Comparison of ENCODE assay signal across 1 cellular context in the genomic region with DNA sequence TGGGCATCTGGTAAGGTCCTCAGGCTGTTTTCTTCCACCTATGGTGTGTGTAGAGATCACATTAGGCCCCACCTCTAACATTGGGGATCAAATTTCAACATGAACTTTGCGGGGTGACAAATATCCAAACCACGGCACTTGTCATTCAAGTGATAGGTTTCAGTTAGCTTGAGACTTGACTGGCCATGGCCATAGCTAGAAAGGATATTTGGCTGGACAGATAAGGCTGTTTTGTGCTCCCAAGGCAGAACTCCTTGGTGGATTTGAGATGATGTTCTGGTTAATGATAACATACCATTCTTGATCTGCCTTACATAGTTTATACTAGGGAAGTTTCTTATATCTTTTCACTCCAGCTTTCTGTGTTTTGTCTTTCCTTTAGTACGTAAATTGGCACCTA.
TF ChIP-seq lines count a peak whose summit lies in the region.

No MANE protein-coding gene starts in this region.

TF ChIP-seq in K562, 482 proteins besides CTCF, POLR2A, EP300 and RAD21:
- TF ChIP-seq ZNF165 (CRISPR knock-in tag; IDR thresholded peaks at IDR 0.05; ENCODE audit: borderline replicate concordance): no peak
- TF ChIP-seq CBFA2T2 (conservative IDR thresholded peaks at IDR 0.05): peak; percentile 25; the same call in 1 of the 2 replicates
- TF ChIP-seq, protein P1, sequence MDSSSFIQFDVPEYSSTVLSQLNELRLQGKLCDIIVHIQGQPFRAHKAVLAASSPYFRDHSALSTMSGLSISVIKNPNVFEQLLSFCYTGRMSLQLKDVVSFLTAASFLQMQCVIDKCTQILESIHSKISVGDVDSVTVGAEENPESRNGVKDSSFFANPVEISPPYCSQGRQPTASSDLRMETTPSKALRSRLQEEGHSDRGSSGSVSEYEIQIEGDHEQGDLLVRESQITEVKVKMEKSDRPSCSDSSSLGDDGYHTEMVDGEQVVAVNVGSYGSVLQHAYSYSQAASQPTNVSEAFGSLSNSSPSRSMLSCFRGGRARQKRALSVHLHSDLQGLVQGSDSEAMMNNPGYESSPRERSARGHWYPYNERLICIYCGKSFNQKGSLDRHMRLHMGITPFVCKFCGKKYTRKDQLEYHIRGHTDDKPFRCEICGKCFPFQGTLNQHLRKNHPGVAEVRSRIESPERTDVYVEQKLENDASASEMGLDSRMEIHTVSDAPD (CRISPR knock-in tag; IDR thresholded peaks at IDR 0.05): no peak
- TF ChIP-seq ZEB2 (IDR thresholded peaks at IDR 0.05): no peak
- no peak for TF ChIP-seq TGIF2 (CRISPR knock-in tag; IDR thresholded peaks at IDR 0.05)
- TF ChIP-seq, protein P2, sequence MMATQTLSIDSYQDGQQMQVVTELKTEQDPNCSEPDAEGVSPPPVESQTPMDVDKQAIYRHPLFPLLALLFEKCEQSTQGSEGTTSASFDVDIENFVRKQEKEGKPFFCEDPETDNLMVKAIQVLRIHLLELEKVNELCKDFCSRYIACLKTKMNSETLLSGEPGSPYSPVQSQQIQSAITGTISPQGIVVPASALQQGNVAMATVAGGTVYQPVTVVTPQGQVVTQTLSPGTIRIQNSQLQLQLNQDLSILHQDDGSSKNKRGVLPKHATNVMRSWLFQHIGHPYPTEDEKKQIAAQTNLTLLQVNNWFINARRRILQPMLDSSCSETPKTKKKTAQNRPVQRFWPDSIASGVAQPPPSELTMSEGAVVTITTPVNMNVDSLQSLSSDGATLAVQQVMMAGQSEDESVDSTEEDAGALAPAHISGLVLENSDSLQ (IDR thresholded peaks at IDR 0.05): peak; percentile 48; the same call in 1 of the 2 replicates
- TF ChIP-seq TCF3 (CRISPR knock-in tag; IDR thresholded peaks at IDR 0.05): peak; percentile 70
- TF ChIP-seq CBFA2T3 (IDR thresholded peaks at IDR 0.05): peak; percentile 70
- TF ChIP-seq MEIS2 (IDR thresholded peaks at IDR 0.05; ENCODE audit: partially characterized antibody): peak; percentile 40
- TF ChIP-seq, protein P3, sequence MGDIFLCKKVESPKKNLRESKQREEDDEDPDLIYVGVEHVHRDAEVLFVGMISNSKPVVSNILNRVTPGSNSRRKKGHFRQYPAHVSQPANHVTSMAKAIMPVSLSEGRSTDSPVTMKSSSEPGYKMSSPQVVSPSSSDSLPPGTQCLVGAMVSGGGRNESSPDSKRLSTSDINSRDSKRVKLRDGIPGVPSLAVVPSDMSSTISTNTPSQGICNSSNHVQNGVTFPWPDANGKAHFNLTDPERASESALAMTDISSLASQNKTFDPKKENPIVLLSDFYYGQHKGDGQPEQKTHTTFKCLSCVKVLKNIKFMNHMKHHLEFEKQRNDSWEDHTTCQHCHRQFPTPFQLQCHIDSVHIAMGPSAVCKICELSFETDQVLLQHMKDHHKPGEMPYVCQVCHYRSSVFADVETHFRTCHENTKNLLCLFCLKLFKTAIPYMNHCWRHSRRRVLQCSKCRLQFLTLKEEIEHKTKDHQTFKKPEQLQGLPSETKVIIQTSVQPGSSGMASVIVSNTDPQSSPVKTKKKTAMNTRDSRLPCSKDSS (IDR thresholded peaks at IDR 0.05; ENCODE audit: low read depth, partially characterized antibody): no peak
- TF ChIP-seq BCL6 (CRISPR knock-in tag; IDR thresholded peaks at IDR 0.05): no peak
- TF ChIP-seq NFE2L1 (tag; IDR thresholded peaks at IDR 0.05; ENCODE audit: borderline replicate concordance, low read depth): no peak
- TF ChIP-seq TSC22D4 (tag; IDR thresholded peaks at IDR 0.05): no peak
- TF ChIP-seq, protein P4, sequence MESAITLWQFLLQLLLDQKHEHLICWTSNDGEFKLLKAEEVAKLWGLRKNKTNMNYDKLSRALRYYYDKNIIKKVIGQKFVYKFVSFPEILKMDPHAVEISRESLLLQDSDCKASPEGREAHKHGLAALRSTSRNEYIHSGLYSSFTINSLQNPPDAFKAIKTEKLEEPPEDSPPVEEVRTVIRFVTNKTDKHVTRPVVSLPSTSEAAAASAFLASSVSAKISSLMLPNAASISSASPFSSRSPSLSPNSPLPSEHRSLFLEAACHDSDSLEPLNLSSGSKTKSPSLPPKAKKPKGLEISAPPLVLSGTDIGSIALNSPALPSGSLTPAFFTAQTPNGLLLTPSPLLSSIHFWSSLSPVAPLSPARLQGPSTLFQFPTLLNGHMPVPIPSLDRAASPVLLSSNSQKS (CRISPR knock-in tag; IDR thresholded peaks at IDR 0.05): no peak
- TF ChIP-seq, protein P5, sequence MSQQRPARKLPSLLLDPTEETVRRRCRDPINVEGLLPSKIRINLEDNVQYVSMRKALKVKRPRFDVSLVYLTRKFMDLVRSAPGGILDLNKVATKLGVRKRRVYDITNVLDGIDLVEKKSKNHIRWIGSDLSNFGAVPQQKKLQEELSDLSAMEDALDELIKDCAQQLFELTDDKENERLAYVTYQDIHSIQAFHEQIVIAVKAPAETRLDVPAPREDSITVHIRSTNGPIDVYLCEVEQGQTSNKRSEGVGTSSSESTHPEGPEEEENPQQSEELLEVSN (IDR thresholded peaks at IDR 0.05; ENCODE audit: borderline replicate concordance in 1 of 2, extremely low read depth in 1 of 2, insufficient read depth in 1 of 2, insufficient read length in 1 of 2, low read depth in 1 of 2, low read length in 1 of 2, poor library complexity in 1 of 2, severe bottlenecking in 1 of 2): no peak
- TF ChIP-seq CBX5 (IDR thresholded peaks at IDR 0.05; ENCODE audit: borderline replicate concordance, low read depth): no peak
- TF ChIP-seq, protein P6, sequence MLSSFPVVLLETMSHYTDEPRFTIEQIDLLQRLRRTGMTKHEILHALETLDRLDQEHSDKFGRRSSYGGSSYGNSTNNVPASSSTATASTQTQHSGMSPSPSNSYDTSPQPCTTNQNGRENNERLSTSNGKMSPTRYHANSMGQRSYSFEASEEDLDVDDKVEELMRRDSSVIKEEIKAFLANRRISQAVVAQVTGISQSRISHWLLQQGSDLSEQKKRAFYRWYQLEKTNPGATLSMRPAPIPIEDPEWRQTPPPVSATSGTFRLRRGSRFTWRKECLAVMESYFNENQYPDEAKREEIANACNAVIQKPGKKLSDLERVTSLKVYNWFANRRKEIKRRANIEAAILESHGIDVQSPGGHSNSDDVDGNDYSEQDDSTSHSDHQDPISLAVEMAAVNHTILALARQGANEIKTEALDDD (IDR thresholded peaks at IDR 0.05): peak; percentile 61
- TF ChIP-seq, protein P7, sequence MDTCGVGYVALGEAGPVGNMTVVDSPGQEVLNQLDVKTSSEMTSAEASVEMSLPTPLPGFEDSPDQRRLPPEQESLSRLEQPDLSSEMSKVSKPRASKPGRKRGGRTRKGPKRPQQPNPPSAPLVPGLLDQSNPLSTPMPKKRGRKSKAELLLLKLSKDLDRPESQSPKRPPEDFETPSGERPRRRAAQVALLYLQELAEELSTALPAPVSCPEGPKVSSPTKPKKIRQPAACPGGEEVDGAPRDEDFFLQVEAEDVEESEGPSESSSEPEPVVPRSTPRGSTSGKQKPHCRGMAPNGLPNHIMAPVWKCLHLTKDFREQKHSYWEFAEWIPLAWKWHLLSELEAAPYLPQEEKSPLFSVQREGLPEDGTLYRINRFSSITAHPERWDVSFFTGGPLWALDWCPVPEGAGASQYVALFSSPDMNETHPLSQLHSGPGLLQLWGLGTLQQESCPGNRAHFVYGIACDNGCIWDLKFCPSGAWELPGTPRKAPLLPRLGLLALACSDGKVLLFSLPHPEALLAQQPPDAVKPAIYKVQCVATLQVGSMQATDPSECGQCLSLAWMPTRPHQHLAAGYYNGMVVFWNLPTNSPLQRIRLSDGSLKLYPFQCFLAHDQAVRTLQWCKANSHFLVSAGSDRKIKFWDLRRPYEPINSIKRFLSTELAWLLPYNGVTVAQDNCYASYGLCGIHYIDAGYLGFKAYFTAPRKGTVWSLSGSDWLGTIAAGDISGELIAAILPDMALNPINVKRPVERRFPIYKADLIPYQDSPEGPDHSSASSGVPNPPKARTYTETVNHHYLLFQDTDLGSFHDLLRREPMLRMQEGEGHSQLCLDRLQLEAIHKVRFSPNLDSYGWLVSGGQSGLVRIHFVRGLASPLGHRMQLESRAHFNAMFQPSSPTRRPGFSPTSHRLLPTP (IDR thresholded peaks at IDR 0.05; ENCODE audit: borderline replicate concordance, extremely low read depth, insufficient read length): no peak
- TF ChIP-seq, protein P8, sequence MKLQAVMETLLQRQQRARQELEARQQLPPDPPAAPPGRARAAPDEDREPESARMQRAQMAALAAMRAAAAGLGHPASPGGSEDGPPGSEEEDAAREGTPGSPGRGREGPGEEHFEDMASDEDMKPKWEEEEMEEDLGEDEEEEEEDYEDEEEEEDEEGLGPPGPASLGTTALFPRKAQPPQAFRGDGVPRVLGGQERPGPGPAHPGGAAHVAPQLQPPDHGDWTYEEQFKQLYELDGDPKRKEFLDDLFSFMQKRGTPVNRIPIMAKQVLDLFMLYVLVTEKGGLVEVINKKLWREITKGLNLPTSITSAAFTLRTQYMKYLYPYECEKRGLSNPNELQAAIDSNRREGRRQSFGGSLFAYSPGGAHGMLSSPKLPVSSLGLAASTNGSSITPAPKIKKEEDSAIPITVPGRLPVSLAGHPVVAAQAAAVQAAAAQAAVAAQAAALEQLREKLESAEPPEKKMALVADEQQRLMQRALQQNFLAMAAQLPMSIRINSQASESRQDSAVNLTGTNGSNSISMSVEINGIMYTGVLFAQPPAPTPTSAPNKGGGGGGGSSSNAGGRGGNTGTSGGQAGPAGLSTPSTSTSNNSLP (IDR thresholded peaks at IDR 0.05; ENCODE audit: borderline replicate concordance, low read depth, low read length): 0 out of 2 replicates have a peak, but pooled peaks have one; percentile 15
- 0 out of 2 replicates have a peak, but pooled peaks have one; percentile 22 for TF ChIP-seq TAL1 (IDR thresholded peaks at IDR 0.05)
- TF ChIP-seq SMARCA4 (IDR thresholded peaks at IDR 0.05): no peak
- no peak for TF ChIP-seq MEF2A (IDR thresholded peaks at IDR 0.05; ENCODE audit: control insufficient read depth, low read depth, low read length)
- TF ChIP-seq ZNF347 (CRISPR knock-in tag; IDR thresholded peaks at IDR 0.05; ENCODE audit: low read depth): no peak
- TF ChIP-seq, protein P9, sequence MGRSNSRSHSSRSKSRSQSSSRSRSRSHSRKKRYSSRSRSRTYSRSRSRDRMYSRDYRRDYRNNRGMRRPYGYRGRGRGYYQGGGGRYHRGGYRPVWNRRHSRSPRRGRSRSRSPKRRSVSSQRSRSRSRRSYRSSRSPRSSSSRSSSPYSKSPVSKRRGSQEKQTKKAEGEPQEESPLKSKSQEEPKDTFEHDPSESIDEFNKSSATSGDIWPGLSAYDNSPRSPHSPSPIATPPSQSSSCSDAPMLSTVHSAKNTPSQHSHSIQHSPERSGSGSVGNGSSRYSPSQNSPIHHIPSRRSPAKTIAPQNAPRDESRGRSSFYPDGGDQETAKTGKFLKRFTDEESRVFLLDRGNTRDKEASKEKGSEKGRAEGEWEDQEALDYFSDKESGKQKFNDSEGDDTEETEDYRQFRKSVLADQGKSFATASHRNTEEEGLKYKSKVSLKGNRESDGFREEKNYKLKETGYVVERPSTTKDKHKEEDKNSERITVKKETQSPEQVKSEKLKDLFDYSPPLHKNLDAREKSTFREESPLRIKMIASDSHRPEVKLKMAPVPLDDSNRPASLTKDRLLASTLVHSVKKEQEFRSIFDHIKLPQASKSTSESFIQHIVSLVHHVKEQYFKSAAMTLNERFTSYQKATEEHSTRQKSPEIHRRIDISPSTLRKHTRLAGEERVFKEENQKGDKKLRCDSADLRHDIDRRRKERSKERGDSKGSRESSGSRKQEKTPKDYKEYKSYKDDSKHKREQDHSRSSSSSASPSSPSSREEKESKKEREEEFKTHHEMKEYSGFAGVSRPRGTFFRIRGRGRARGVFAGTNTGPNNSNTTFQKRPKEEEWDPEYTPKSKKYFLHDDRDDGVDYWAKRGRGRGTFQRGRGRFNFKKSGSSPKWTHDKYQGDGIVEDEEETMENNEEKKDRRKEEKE (IDR thresholded peaks at IDR 0.05; ENCODE audit: borderline replicate concordance in 1 of 2, control insufficient read depth in 1 of 2, low read depth in 2 of 2, low read length in 1 of 2): no peak
- TF ChIP-seq XRCC4 (IDR thresholded peaks at IDR 0.05; ENCODE audit: extremely low read depth, insufficient read depth, insufficient read length): no peak
- TF ChIP-seq HEY1 (CRISPR knock-in tag; IDR thresholded peaks at IDR 0.05; ENCODE audit: borderline replicate concordance): no peak
- TF ChIP-seq ILK (tag; IDR thresholded peaks at IDR 0.05; ENCODE audit: borderline replicate concordance, low read depth): no peak
- TF ChIP-seq PCBP1 (IDR thresholded peaks at IDR 0.05; ENCODE audit: low read depth, low read length, poor library complexity, severe bottlenecking): no peak
- peak; percentile 34; the same call in 1 of the 2 replicates for TF ChIP-seq NCOR1 (IDR thresholded peaks at IDR 0.05)
- no peak for TF ChIP-seq PYGO2 (tag; IDR thresholded peaks at IDR 0.05)
- no peak for TF ChIP-seq ZNF644 (tag; IDR thresholded peaks at IDR 0.05; ENCODE audit: low read depth)
- no peak for TF ChIP-seq RFX1 (IDR thresholded peaks at IDR 0.05)
- peak; percentile 27; the same call in 1 of the 2 replicates for TF ChIP-seq ARID1B (IDR thresholded peaks at IDR 0.05)
TF ChIP-seq in K562: peak in this region for 10.
